ENCODE assay signal across 1 cellular context in genomic region chr7:151225948-151226510, GRCh38.
TF ChIP-seq lines count a peak whose summit lies in the region.

No MANE protein-coding gene starts in this region.

TF ChIP-seq in GM12878, 131 proteins besides CTCF, POLR2A, EP300 and RAD21:
- no peak for TF ChIP-seq SMARCA5 (IDR thresholded peaks at IDR 0.05)
- no peak for TF ChIP-seq CUX1 (IDR thresholded peaks at IDR 0.05; ENCODE audit: insufficient replicate concordance, low read depth, low read length)
- no peak for TF ChIP-seq ASH2L (IDR thresholded peaks at IDR 0.05; ENCODE audit: borderline replicate concordance, low read depth)
- TF ChIP-seq STAT1 (conservative IDR thresholded peaks at IDR 0.05), result no peak
- no peak for TF ChIP-seq TBL1XR1 (IDR thresholded peaks at IDR 0.05; ENCODE audit: low read depth, low read length)
- no peak for TF ChIP-seq GATAD2B (conservative IDR thresholded peaks at IDR 0.05; ENCODE audit: low read depth)
- TF ChIP-seq ZNF24 (IDR thresholded peaks at IDR 0.05), result no peak
- no peak for TF ChIP-seq NR2C1 (IDR thresholded peaks at IDR 0.05)
